20 cellular contexts compared by ENCODE assay signal in the genomic region with DNA sequence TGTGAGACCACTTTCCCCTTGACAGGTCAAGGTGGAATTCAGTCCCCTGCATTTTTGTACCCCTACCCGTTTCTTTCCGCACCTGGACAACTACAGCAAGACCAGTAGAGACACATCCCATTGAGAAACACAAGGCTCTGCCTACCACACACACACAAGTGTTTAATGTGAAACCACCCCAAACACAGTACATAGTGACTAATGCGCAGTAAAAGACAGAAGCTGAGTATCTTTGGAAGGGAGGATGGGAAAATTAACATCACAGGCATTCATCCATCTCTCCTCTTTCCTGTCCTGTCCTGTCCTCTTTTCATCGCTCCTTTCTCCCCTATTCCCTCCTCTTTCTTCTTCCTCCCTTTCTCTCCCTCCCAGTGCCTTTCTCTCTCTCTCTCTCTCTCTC.
"Had no signal": no experiment of that assay in that cellular context is flagged by ENCODE, and none has a peak within 500 bp of the region (broad histone marks: within the 10 kb centered on the region; RNA-seq: fewer than 3 reads in every experiment).

No MANE protein-coding gene starts in this region.

- H3K27ac ChIP-seq: dorsolateral prefrontal cortex, hepatocyte, pancreas, right lobe of liver, testis had no signal

- H3K4me3 ChIP-seq: dorsolateral prefrontal cortex, hepatocyte, pancreas, right lobe of liver, testis had no signal

- H3K9me3 Mint-ChIP-seq: activated B cell treated with CpG ODN at 0.5 μM for 24 hours; activated CD4-positive, alpha-beta memory T cell treated with anti-CD3 and anti-CD28 coated beads for 36 hours; activated naive CD8-positive, alpha-beta T cell treated with anti-CD3 and anti-CD28 coated beads, Interleukin-2, amount 10 ng/mL, durations not matched to agents 7 days and 5 days; activated T-helper 17 cell treated with anti-CD3 and anti-CD28 coated beads, Interleukin-2, amount 50 U/mL, for 72 hours; stimulated activated memory B cell treated with anti-CD40 and anti-IgM and Interleukin-4, amounts not matched to agents 10 μg/mL and 1 μg/mL and 100 μg/mL, for 72 hours; type B pancreatic cell had no signal

- DNase-seq: activated B cell treated with CpG ODN at 0.5 μM for 24 hours; activated CD4-positive, alpha-beta memory T cell treated with anti-CD3 and anti-CD28 coated beads for 36 hours; activated CD4-positive, alpha-beta T cell treated with anti-CD3 and anti-CD28 coated beads for 4 hours; activated CD8-positive, alpha-beta memory T cell treated with anti-CD3 and anti-CD28 coated beads, Interleukin-2, amount 10 ng/mL, durations not matched to agents 7 days and 5 days; activated naive CD4-positive, alpha-beta T cell; activated naive CD8-positive, alpha-beta T cell treated with anti-CD3 and anti-CD28 coated beads, Interleukin-2, amount 10 ng/mL, durations not matched to agents 7 days and 5 days; amygdala; caudate nucleus; dorsolateral prefrontal cortex; erythroblast; left cardiac atrium; naive thymus-derived CD8-positive, alpha-beta T cell; pancreas; right lobe of liver; stimulated activated CD4-positive, alpha-beta T cell treated with anti-CD3 and anti-CD28 coated beads, Interleukin-4, amount 100 ng/mL, for 4 hours; testis had no signal

- H3K27me3 Mint-ChIP-seq: stimulated activated memory B cell treated with anti-CD40 and anti-IgM and Interleukin-4, amounts not matched to agents 10 μg/mL and 1 μg/mL and 100 μg/mL, for 72 hours had no signal

- H3K4me1 ChIP-seq: pancreas, right lobe of liver, testis had no signal

- H3K4me1 Mint-ChIP-seq: activated B cell treated with CpG ODN at 0.5 μM for 24 hours; activated CD8-positive, alpha-beta memory T cell treated with anti-CD3 and anti-CD28 coated beads, Interleukin-2, amount 10 ng/mL, durations not matched to agents 7 days and 5 days; activated naive CD8-positive, alpha-beta T cell treated with anti-CD3 and anti-CD28 coated beads, Interleukin-2, amount 10 ng/mL, durations not matched to agents 7 days and 5 days; activated T-helper 17 cell treated with anti-CD3 and anti-CD28 coated beads, Interleukin-2, amount 50 U/mL, for 72 hours; naive thymus-derived CD8-positive, alpha-beta T cell; stimulated activated memory B cell treated with anti-CD40 and anti-IgM and Interleukin-4, amounts not matched to agents 10 μg/mL and 1 μg/mL and 100 μg/mL, for 72 hours had no signal

- H3K27ac Mint-ChIP-seq: activated B cell treated with CpG ODN at 0.5 μM for 24 hours; activated CD4-positive, alpha-beta memory T cell treated with anti-CD3 and anti-CD28 coated beads for 36 hours; activated CD8-positive, alpha-beta memory T cell treated with anti-CD3 and anti-CD28 coated beads, Interleukin-2, amount 10 ng/mL, durations not matched to agents 7 days and 5 days; activated naive CD8-positive, alpha-beta T cell treated with anti-CD3 and anti-CD28 coated beads, Interleukin-2, amount 10 ng/mL, durations not matched to agents 7 days and 5 days; activated T-helper 17 cell treated with anti-CD3 and anti-CD28 coated beads, Interleukin-2, amount 50 U/mL, for 72 hours; naive thymus-derived CD8-positive, alpha-beta T cell; stimulated activated memory B cell treated with anti-CD40 and anti-IgM and Interleukin-4, amounts not matched to agents 10 μg/mL and 1 μg/mL and 100 μg/mL, for 72 hours; type B pancreatic cell had no signal

- H3K27me3 ChIP-seq: hepatocyte, pancreas, right lobe of liver, testis had no signal

- H3K36me3 Mint-ChIP-seq: activated CD4-positive, alpha-beta memory T cell treated with anti-CD3 and anti-CD28 coated beads for 36 hours; activated CD8-positive, alpha-beta memory T cell treated with anti-CD3 and anti-CD28 coated beads, Interleukin-2, amount 10 ng/mL, durations not matched to agents 7 days and 5 days; activated naive CD8-positive, alpha-beta T cell treated with anti-CD3 and anti-CD28 coated beads, Interleukin-2, amount 10 ng/mL, durations not matched to agents 7 days and 5 days; naive thymus-derived CD8-positive, alpha-beta T cell; stimulated activated memory B cell treated with anti-CD40 and anti-IgM and Interleukin-4, amounts not matched to agents 10 μg/mL and 1 μg/mL and 100 μg/mL, for 72 hours; type B pancreatic cell had no signal

- H3K36me3 ChIP-seq: pancreas, right lobe of liver had no signal

- H3K4me3 Mint-ChIP-seq: activated B cell treated with CpG ODN at 0.5 μM for 24 hours; activated CD4-positive, alpha-beta memory T cell treated with anti-CD3 and anti-CD28 coated beads for 36 hours; activated CD8-positive, alpha-beta memory T cell treated with anti-CD3 and anti-CD28 coated beads, Interleukin-2, amount 10 ng/mL, durations not matched to agents 7 days and 5 days; activated naive CD8-positive, alpha-beta T cell treated with anti-CD3 and anti-CD28 coated beads, Interleukin-2, amount 10 ng/mL, durations not matched to agents 7 days and 5 days; activated T-helper 17 cell treated with anti-CD3 and anti-CD28 coated beads, Interleukin-2, amount 50 U/mL, for 72 hours; naive thymus-derived CD8-positive, alpha-beta T cell; stimulated activated memory B cell treated with anti-CD40 and anti-IgM and Interleukin-4, amounts not matched to agents 10 μg/mL and 1 μg/mL and 100 μg/mL, for 72 hours; type B pancreatic cell had no signal

- H3K9me3 ChIP-seq: pancreas, right lobe of liver, testis had no signal
